In genomic region chr14:67622675-67623074, GRCh38 we compare ENCODE assay signal across 8 cellular contexts. TPM values are rescaled to one million over a fixed set of nuclear protein-coding genes. Genes with fewer than 3 reads are reported as not detected.
A peak's percentile ranks its signal among the peaks of the same experiment; 100 is the strongest.
DNase-seq lines count a peak whose midpoint lies in the region; ATAC-seq and TF ChIP-seq lines count a peak whose summit lies in the region.

No MANE protein-coding gene starts in this region.

- H3K27ac ChIP-seq in BLaER1 (no peak overlapping the region), HUES6 (ENCODE audit: low read depth, low read length) (peak overlapping the region; percentile 75; the same call in 1 of the 2 replicates), spleen (peak overlapping the region in 7 of 8 donors; percentile 41 to 64 (median 55))

- DNase-seq in UCSD-AML1 (lab: John Stamatoyannopoulos, UW; ENCODE audit: unreplicated experiment) (peak; percentile 31), glomerular visceral epithelial cell (ENCODE audit: extremely low spot score) (peak; percentile 66), spleen (no peak), NCI-H1105 treated with DMSO at 0.1 percent for 48 hours (lab: John Stamatoyannopoulos, UW) (no peak), GOT3 (lab: John Stamatoyannopoulos, UW) (no peak)

- H3K27me3 ChIP-seq in BLaER1 (no peaks in the 10 kb centered on the region), HUES6 (ENCODE audit: control insufficient read depth, insufficient read depth, low read length) (peaks cover 10% of the 10 kb centered on the region), spleen (replicated peaks in 1 of 7) (peaks cover 0 to 6% (median 0%) of the 10 kb centered on the region in 7 donors)

- H4K20me1 ChIP-seq in BLaER1, result no peaks in the 10 kb centered on the region

- 31 to 42% (median 35%) methylated on average over 4 of the region's 4 CpGs for WGBS in spleen, 5 donors

- ATAC-seq in GM18519 (IDR thresholded peaks at IDR 0.05; ENCODE audit: low FRiP score, unreplicated experiment), result no peak

- H3K36me3 ChIP-seq in BLaER1, result no peaks in the 10 kb centered on the region
- H3K36me3 ChIP-seq in HUES6 (ENCODE audit: control insufficient read depth, insufficient read depth, low read length), result peaks cover 9% of the 10 kb centered on the region; the same call in 1 of the 2 replicates
- H3K36me3 ChIP-seq in spleen, result no peaks in the 10 kb centered on the region

- H3K4me2 ChIP-seq in BLaER1, result peak overlapping the region; percentile 2

- H3K4me1 ChIP-seq in BLaER1 (peaks cover 27% of the 10 kb centered on the region), HUES6 (ENCODE audit: control insufficient read depth, insufficient read depth, low read length) (peaks cover 19% of the 10 kb centered on the region), spleen (peaks cover 9 to 32% (median 20%) of the 10 kb centered on the region in 6 donors)

- intact Hi-C loops in spleen (cut with DNase I; ENCODE audit: low total_unique reads), result no loop called here

- H3K9ac ChIP-seq in BLaER1 (no peak overlapping the region), HUES6 (ENCODE audit: low read length) (peak overlapping the region; percentile 6)

- no peak for TF ChIP-seq POLR2A in spleen (IDR thresholded peaks at IDR 0.05)

- no peaks in the 10 kb centered on the region for H3K9me3 ChIP-seq in BLaER1
- no peaks in the 10 kb centered on the region for H3K9me3 ChIP-seq in HUES6 (ENCODE audit: control insufficient read depth, insufficient read depth, low read depth, low read length)
- H3K9me3 ChIP-seq in spleen, result no peaks in the 10 kb centered on the region

- H3K4me3 ChIP-seq in BLaER1 (no peak overlapping the region), HUES6 (ENCODE audit: low read depth, low read length) (peak overlapping the region; percentile 16; the same call in 1 of the 2 replicates), spleen (no peak overlapping the region)

- no peak for TF ChIP-seq CTCF in spleen (IDR thresholded peaks at IDR 0.05 in 8 of 11, conservative IDR thresholded peaks at IDR 0.05 in 3 of 11)

RNA-seq across cellular contexts. Expression of gene ARG2, which starts 3.0 kb away (rescaled TPM):
- 1 to 10 TPM in 6 of 7 donors, under 1 TPM in 1; 0.80 to 4.7 (median 1.8) TPM for total RNA-seq in spleen
- 1 to 10 TPM in 1 of 3 donors, under 1 TPM in 2; 0.64 to 1.0 (median 0.82) TPM for polyA plus RNA-seq in spleen

RNA-seq across cellular contexts. Expression of gene PIGH, which starts 22.6 kb away (rescaled TPM):
- 10 to 100 TPM; 16.3 to 43.1 (median 23.4) TPM for total RNA-seq in spleen
- 10 to 100 TPM; 21.9 to 30.0 (median 24.8) TPM for polyA plus RNA-seq in spleen

RNA-seq across cellular contexts. Expression of gene VTI1B, which starts 51.8 kb away (rescaled TPM):
- 10 to 100 TPM; 61.5 to 84.1 (median 67.3) TPM for total RNA-seq in spleen
- polyA plus RNA-seq in spleen, result 10 to 100 TPM; 42.1 to 58.9 (median 56.6) TPM

Comparison
In these comparisons a context has a peak if more than half of its experiments do, and no peak if none do; other contexts are left out.
1. DNase-seq: peak in UCSD-AML1 (single experiment) and glomerular visceral epithelial cell (single experiment); none in spleen (single experiment), NCI-H1105 treated with DMSO at 0.1 percent for 48 hours (single experiment) and GOT3 (single experiment).